In the genomic region with DNA sequence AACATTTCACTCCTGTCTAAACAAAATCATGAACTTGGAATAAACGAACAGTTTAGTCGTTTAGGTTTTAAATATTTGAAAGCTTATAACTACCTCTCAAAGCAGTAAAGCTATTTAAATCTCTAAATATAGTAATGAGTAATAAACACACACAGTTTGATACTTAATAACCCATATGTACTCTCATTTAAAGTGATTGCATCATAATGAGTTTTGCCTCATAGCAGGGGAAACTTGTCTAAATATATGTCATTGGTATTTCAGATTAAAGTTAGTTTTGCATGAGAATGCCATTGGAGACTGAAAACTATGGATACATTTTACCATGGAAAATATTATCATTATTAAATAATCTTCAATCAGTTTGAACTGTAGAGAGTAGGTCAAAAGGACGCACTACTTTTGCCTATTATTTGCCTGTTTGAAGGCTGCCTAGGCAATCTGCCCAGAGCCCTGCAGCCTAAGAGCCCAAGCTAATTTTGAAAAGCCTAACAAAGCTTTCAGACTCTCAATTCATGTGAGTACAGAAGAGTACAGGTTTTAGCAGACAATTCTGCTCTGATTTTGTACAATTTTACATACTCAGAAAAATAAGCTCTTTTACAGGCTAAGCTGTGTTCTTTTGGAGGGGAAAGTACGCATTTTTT, we compare ENCODE assay signal across 25 cellular contexts.
DNase-seq lines count a peak whose midpoint lies in the region; ATAC-seq and TF ChIP-seq lines count a peak whose summit lies in the region.
"Had no signal": no experiment of that assay in that cellular context is flagged by ENCODE, and none has a peak within 500 bp of the region (broad histone marks: within the 10 kb centered on the region; RNA-seq: fewer than 3 reads in every experiment).

No MANE protein-coding gene starts in this region.

- H3K4me3 ChIP-seq in liver (ENCODE audit: low read depth in 1 of 3, low read length in 3 of 3) = no peak overlapping the region
- no peak overlapping the region for H3K4me3 ChIP-seq in spleen
- H3K4me3 ChIP-seq: lung, sigmoid colon had no signal

- H3K36me3 ChIP-seq in liver (ENCODE audit: control insufficient read depth in 4 of 4, insufficient read depth in 3 of 4, low read depth in 1 of 4, low read length in 3 of 4) (no peaks in the 10 kb centered on the region), spleen (no peaks in the 10 kb centered on the region)
- H3K36me3 ChIP-seq: sigmoid colon had no signal

- TF ChIP-seq CTCF in VCaP (conservative IDR thresholded peaks at IDR 0.05) (no peak), liver (IDR thresholded peaks at IDR 0.05; ENCODE audit: low read depth, low read length, missing input control) (no peak), spleen (IDR thresholded peaks at IDR 0.05 in 8 of 11, conservative IDR thresholded peaks at IDR 0.05 in 3 of 11) (no peak)

- ATAC-seq in GM21737 (IDR thresholded peaks at IDR 0.05; ENCODE audit: unreplicated experiment) (no peak), HG02678 (IDR thresholded peaks at IDR 0.05; ENCODE audit: unreplicated experiment) (no peak)
- ATAC-seq: activated CD8-positive, alpha-beta memory T cell treated with anti-CD3 and anti-CD28 coated beads, Interleukin-2, amount 10 ng/mL, durations not matched to agents 7 days and 5 days; activated T-cell treated with anti-CD3 and anti-CD28 coated beads, Interleukin-2, amount 50 U/mL, for 72 hours; Panc1; stimulated activated memory B cell treated with anti-CD40 and anti-IgM and Interleukin-4, amounts not matched to agents 10 μg/mL and 1 μg/mL and 100 μg/mL, for 72 hours had no signal

- intact Hi-C loops in spleen (cut with DNase I; ENCODE audit: low total_unique reads) = no loop called here

- 46% methylated on average over 4 of the region's 4 CpGs for WGBS in liver
- 57 to 77% (median 76%) methylated on average over 4 of the region's 4 CpGs for WGBS in spleen, 5 donors

- H3K27ac ChIP-seq in VCaP (peak overlapping the region; percentile 75), liver (ENCODE audit: low read depth in 1 of 2, low read length in 2 of 2) (no peak overlapping the region), spleen (peak overlapping the region in 5 of 8 donors; percentile 7 to 57 (median 42))
- H3K27ac ChIP-seq: HL-60, sigmoid colon had no signal

- no peaks in the 10 kb centered on the region for H3K9me3 ChIP-seq in liver (ENCODE audit: control insufficient read depth in 4 of 4, low read length in 3 of 4)
- no peaks in the 10 kb centered on the region for H3K9me3 ChIP-seq in spleen
- H3K9me3 ChIP-seq: sigmoid colon had no signal

- no peaks in the 10 kb centered on the region for H3K27me3 ChIP-seq in liver (ENCODE audit: control insufficient read depth in 4 of 4, insufficient read depth in 4 of 4, low read length in 3 of 4)
- H3K27me3 ChIP-seq in spleen (replicated peaks in 1 of 7) = no peaks in the 10 kb centered on the region
- H3K27me3 ChIP-seq: sigmoid colon had no signal

- peak in 1 of 2 donors; percentile 4 for TF ChIP-seq RAD21 in liver (IDR thresholded peaks at IDR 0.05)

- peak; percentile 27 for DNase-seq in NCI-H2029 treated with DMSO at 0.1 percent for 48 hours (lab: John Stamatoyannopoulos, UW)
- no peak for DNase-seq in NCI-H2029 (lab: John Stamatoyannopoulos, UW)
- no peak for DNase-seq in spleen
- no peak for DNase-seq in cerebellar nuclear complex (lab: John Stamatoyannopoulos, UW)
- DNase-seq: 8988T; activated B cell treated with CpG ODN at 0.5 μM for 24 hours; activated CD8-positive, alpha-beta memory T cell treated with anti-CD3 and anti-CD28 coated beads, Interleukin-2, amount 10 ng/mL, durations not matched to agents 7 days and 5 days; activated naive CD4-positive, alpha-beta T cell treated with Interleukin-2 at 50 U/mL for 16 hours; activated T-cell treated with anti-CD3 and anti-CD28 coated beads, Interleukin-2, amount 50 U/mL, for 72 hours; CD4-positive, CD25-positive, alpha-beta regulatory T cell; HCEC 1CT; NCI-H187 treated with DMSO at 0.1 percent for 48 hours; posterior cingulate gyrus; SHP77 treated with DMSO at 0.1 percent for 48 hours; sigmoid colon; stimulated activated CD4-positive, alpha-beta T cell treated with anti-CD3 and anti-CD28 coated beads, Interleukin-4, amount 100 ng/mL, for 4 hours; SW 1271 had no signal

- no peak for TF ChIP-seq POLR2A in spleen (IDR thresholded peaks at IDR 0.05)

- H3K4me1 ChIP-seq in liver (ENCODE audit: control insufficient read depth in 4 of 4, insufficient read depth in 4 of 4, low read length in 3 of 4) = peaks cover 0 to 26% (median 19%) of the 10 kb centered on the region in 4 donors
- peaks cover 0 to 6% (median 0%) of the 10 kb centered on the region in 6 donors for H3K4me1 ChIP-seq in spleen

- no peak overlapping the region for H3K9ac ChIP-seq in liver (ENCODE audit: low read depth in 1 of 2, low read length in 2 of 2)

TF ChIP-seq in liver, 16 proteins besides CTCF, POLR2A, EP300 and RAD21:
- peak; percentile 45 to 48 for TF ChIP-seq HNF4A (conservative IDR thresholded peaks at IDR 0.05)
- TF ChIP-seq RXRA (IDR thresholded peaks at IDR 0.05) = peak in 1 of 2 donors; percentile 36
- TF ChIP-seq YY1 (IDR thresholded peaks at IDR 0.05) = no peak
TF ChIP-seq in liver: peak in this region for 2.

Comparison
In these comparisons a context has a peak if more than half of its experiments do, and no peak if none do; other contexts are left out.
1. H3K27ac ChIP-seq: peak in VCaP (single experiment) and spleen (5 of 8); none in liver (0 of 2).